In the genomic region with DNA sequence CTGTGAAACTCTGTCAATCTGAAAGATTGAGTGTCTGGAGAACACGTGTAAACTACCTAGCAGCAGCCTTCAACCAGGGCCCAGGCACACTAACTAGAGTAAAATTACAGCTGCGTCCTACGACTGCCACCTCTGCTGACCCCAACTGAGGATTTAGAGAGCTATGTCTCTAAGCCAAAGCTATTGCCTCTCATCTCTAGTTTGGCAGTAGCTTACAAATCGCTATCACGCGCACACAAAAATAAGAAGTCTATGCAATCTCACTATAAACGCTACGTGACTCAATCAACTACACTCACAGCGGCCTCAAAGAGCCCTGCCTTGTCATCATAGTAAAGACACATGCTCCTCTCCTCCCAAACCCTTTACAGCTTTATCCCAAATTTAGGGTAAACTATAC, we compare ENCODE assay signal across 20 cellular contexts.
"Had no signal": no experiment of that assay in that cellular context is flagged by ENCODE, and none has a peak within 500 bp of the region (broad histone marks: within the 10 kb centered on the region; RNA-seq: fewer than 3 reads in every experiment).

No MANE protein-coding gene starts in this region.

- H3K27ac ChIP-seq: epithelial cell of prostate, left lung, right lobe of liver, SJSA1, spleen, upper lobe of right lung had no signal

- H3K27ac Mint-ChIP-seq: activated naive CD8-positive, alpha-beta T cell treated with anti-CD3 and anti-CD28 coated beads, Interleukin-2, amount 50 U/mL, for 24 hours; nephron; stimulated activated naive CD8-positive, alpha-beta T cell treated with anti-CD3 and anti-CD28 coated beads, Interleukin-15, amount 100 ng/mL, for 72 hours had no signal

- H3K27me3 Mint-ChIP-seq: activated naive CD8-positive, alpha-beta T cell treated with anti-CD3 and anti-CD28 coated beads, Interleukin-2, amount 50 U/mL, for 24 hours; effector memory CD8-positive, alpha-beta T cell; stimulated activated naive CD8-positive, alpha-beta T cell treated with anti-CD3 and anti-CD28 coated beads, Interleukin-15, amount 100 ng/mL, for 72 hours had no signal

- H3K9me3 ChIP-seq: left lung, right lobe of liver, SJSA1, spleen, upper lobe of right lung had no signal

- ATAC-seq: activated CD4-positive, CD25-positive, alpha-beta regulatory T cell treated with anti-CD3 and anti-CD28 coated beads, Interleukin-2, amount 50 U/mL, for 24 hours; activated naive CD8-positive, alpha-beta T cell treated with anti-CD3 and anti-CD28 coated beads, Interleukin-2, amount 50 U/mL, for 24 hours; effector memory CD8-positive, alpha-beta T cell; left lung; right lobe of liver; stimulated activated naive CD8-positive, alpha-beta T cell treated with anti-CD3 and anti-CD28 coated beads, Interleukin-15, amount 100 ng/mL, for 72 hours; upper lobe of right lung had no signal

- H3K4me3 Mint-ChIP-seq: activated naive CD8-positive, alpha-beta T cell treated with anti-CD3 and anti-CD28 coated beads, Interleukin-2, amount 50 U/mL, for 24 hours; effector memory CD8-positive, alpha-beta T cell; nephron; stimulated activated naive CD8-positive, alpha-beta T cell treated with anti-CD3 and anti-CD28 coated beads, Interleukin-15, amount 100 ng/mL, for 72 hours had no signal

- H3K27me3 ChIP-seq: left lung, right lobe of liver, SJSA1, spleen, upper lobe of right lung had no signal

- H3K4me3 ChIP-seq: left lung, right lobe of liver, SJSA1, spleen, upper lobe of right lung had no signal

- H3K4me1 ChIP-seq: SJSA1 had no signal

- H3K36me3 ChIP-seq: right lobe of liver had no signal

- H3K9me3 Mint-ChIP-seq: activated naive CD8-positive, alpha-beta T cell treated with anti-CD3 and anti-CD28 coated beads, Interleukin-2, amount 50 U/mL, for 24 hours; effector memory CD8-positive, alpha-beta T cell had no signal

- DNase-seq: activated CD4-positive, alpha-beta T cell treated with anti-CD3 and anti-CD28 coated beads, Interleukin-2, amount 50 U/mL, for 48 hours; activated naive CD4-positive, alpha-beta T cell; activated naive CD8-positive, alpha-beta T cell treated with anti-CD3 and anti-CD28 coated beads, Interleukin-2, amount 50 U/mL, for 24 hours; aorta; dermis blood vessel endothelial cell; effector memory CD8-positive, alpha-beta T cell; foreskin melanocyte; islet precursor cell; left lung; mesenchymal stem cell; nucleus accumbens; posterior cingulate gyrus; right lobe of liver; spleen; stimulated activated naive CD8-positive, alpha-beta T cell treated with anti-CD3 and anti-CD28 coated beads, Interleukin-15, amount 100 ng/mL, for 72 hours; upper lobe of right lung had no signal
